Comparison of ENCODE assay signal across 8 cellular contexts in the genomic region with DNA sequence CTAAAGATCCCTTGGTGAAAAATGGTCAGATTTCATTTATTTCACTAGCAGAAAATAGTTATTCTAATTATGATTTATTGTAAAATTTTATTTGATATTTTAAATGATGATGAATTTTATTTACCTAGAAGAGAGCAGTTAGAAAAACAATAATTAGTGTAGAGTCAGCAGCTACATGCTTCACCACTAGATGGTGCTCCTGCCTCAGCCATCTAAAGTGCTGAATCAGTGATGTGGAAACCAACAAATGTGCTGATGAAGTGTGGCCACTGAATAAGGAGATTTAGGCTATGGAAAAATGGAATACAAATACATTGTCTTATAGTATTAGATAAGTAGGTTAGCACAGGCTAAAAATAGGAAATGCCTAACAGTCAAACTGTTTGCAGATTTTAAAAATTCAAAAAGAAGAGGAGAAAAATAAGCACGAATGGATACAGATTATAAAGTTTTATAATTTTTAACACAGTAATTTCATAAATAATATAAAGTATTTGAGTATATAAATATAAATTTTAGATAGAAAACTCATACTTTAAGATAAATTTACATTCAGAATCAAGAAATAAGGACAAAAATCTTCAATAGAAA.
DNase-seq lines count a peak whose midpoint lies in the region; ATAC-seq and TF ChIP-seq lines count a peak whose summit lies in the region.

No MANE protein-coding gene starts in this region.

- no peaks in the 10 kb centered on the region for H3K4me1 ChIP-seq in GM23338 (ENCODE audit: insufficient read depth)

- H3K27ac ChIP-seq in GM23338 (ENCODE audit: low read depth) = no peak overlapping the region

- intact Hi-C loops in activated B cell treated with CpG ODN at 0.5 μM for 24 hours (cut with micrococcal nuclease) = loop anchor here (1.0 to 5.0 kb wide), 10 partner anchors 242 to 1896 kb away; partner anchors contain the start of gene STAG1

- H3K9me3 Mint-ChIP-seq in GM23338 (no peaks in the 10 kb centered on the region), activated B cell treated with CpG ODN at 0.5 μM for 24 hours (no peaks in the 10 kb centered on the region)

- no peaks in the 10 kb centered on the region for H3K36me3 ChIP-seq in GM23338 (ENCODE audit: insufficient read depth)

- peak; percentile 63 for ATAC-seq in GM23338
- peak; percentile 54 for ATAC-seq in activated B cell treated with CpG ODN at 0.5 μM for 24 hours (ENCODE audit: low read depth)
- ATAC-seq in HG03097 (IDR thresholded peaks at IDR 0.05; ENCODE audit: low FRiP score, unreplicated experiment) = no peak

- POLR2A ChIA-PET in activated B cell treated with CpG ODN at 0.5 μM for 24 hours (lab: Charles Lee) = interaction anchor here (2.0 kb wide), 1 partner anchor 677 kb away, joined by 9 read pairs; the partner anchor contains the start of gene STAG1

- H3K27ac Mint-ChIP-seq in GM23338 = peak overlapping the region; percentile 96
- H3K27ac Mint-ChIP-seq in activated B cell treated with CpG ODN at 0.5 μM for 24 hours = no peak overlapping the region

- no peaks in the 10 kb centered on the region for H3K9me2 ChIP-seq in GM23338 (ENCODE audit: insufficient read depth)

- no peaks in the 10 kb centered on the region for H3K79me2 ChIP-seq in GM23338 (replicated peaks; ENCODE audit: insufficient read depth)

- H3K36me3 Mint-ChIP-seq in GM23338 (ENCODE audit: low read depth) (no peaks in the 10 kb centered on the region), activated B cell treated with CpG ODN at 0.5 μM for 24 hours (ENCODE audit: low read depth) (no peaks in the 10 kb centered on the region)

- H3F3A ChIP-seq in GM23338 (replicated peaks; ENCODE audit: low read depth) = no peaks in the 10 kb centered on the region

- H3K27me3 ChIP-seq in GM23338 (ENCODE audit: insufficient read depth) = no peaks in the 10 kb centered on the region

- H3K4me1 Mint-ChIP-seq in GM23338 (peaks cover 4% of the 10 kb centered on the region; the same call in 2 of the 3 replicates), activated B cell treated with CpG ODN at 0.5 μM for 24 hours (peaks cover 2% of the 10 kb centered on the region)

- no peak overlapping the region for H3K4me2 ChIP-seq in GM23338

- H3K4me3 Mint-ChIP-seq in GM23338 (no peak overlapping the region), activated B cell treated with CpG ODN at 0.5 μM for 24 hours (no peak overlapping the region)

- H3K27me3 Mint-ChIP-seq in GM23338 (ENCODE audit: insufficient read depth, low read depth, poor library complexity) (no peaks in the 10 kb centered on the region), activated B cell treated with CpG ODN at 0.5 μM for 24 hours (peaks cover 3% of the 10 kb centered on the region)

- DNase-seq in AML-193 (lab: John Stamatoyannopoulos, UW) (peak; percentile 72 to 78), GM23338 (ENCODE audit: low spot score) (peak; percentile 85), NCI-H2196 treated with DMSO at 0.1 percent for 48 hours (lab: John Stamatoyannopoulos, UW; ENCODE audit: unreplicated experiment) (peak; percentile 67), activated B cell treated with CpG ODN at 0.5 μM for 24 hours (peak; percentile 36), cardiac fibroblast (ENCODE audit: low read depth in 2 of 2) (peak; percentile 89 to 90), iris pigment epithelial cell (ENCODE audit: low read depth) (peak; percentile 80)
- DNase-seq in stimulated activated CD4-positive, alpha-beta T cell treated with anti-CD3 and anti-CD28 coated beads, Interleukin-15, amount 100 ng/mL, for 48 hours (ENCODE audit: low read depth in 2 of 2) = peak; percentile 29 to 58

- CTCF ChIA-PET in activated B cell treated with CpG ODN at 0.5 μM for 24 hours (lab: Charles Lee) = interaction anchor here (0.9 to 4.9 kb wide), 8 partner anchors 10 to 958 kb away, joined by 3 to 48 read pairs (median 6); partner anchors contain the start of gene STAG1

- H2AFZ ChIP-seq in GM23338 = no peak overlapping the region

- H3K4me3 ChIP-seq in GM23338 (no peak overlapping the region), cardiac fibroblast (replicated peaks in 1 of 2; ENCODE audit: low read depth in 2 of 2, low read length in 2 of 2) (no peak overlapping the region)

- H4K20me1 ChIP-seq in GM23338 (replicated peaks; ENCODE audit: insufficient read depth) = no peaks in the 10 kb centered on the region

- TF ChIP-seq CTCF in GM23338 (conservative IDR thresholded peaks at IDR 0.05; ENCODE audit: low read depth in 2 of 2) = peak in 1 of 2 experiments; percentile 95
- peak; percentile 98 for TF ChIP-seq CTCF in activated B cell treated with CpG ODN at 0.5 μM for 24 hours (IDR thresholded peaks at IDR 0.05)
- peak; percentile 77 for TF ChIP-seq CTCF in cardiac fibroblast (IDR thresholded peaks at IDR 0.05; ENCODE audit: low read depth, low read length)

TF ChIP-seq in GM23338, 12 proteins besides CTCF, POLR2A, EP300 and RAD21 (continues in another document):
- TF ChIP-seq REST (IDR thresholded peaks at IDR 0.05; ENCODE audit: unreplicated experiment) = no peak

Comparison
In these comparisons a context has a peak if more than half of its experiments do, and no peak if none do; other contexts are left out.
1. DNase-seq: peak in every context shown above with its lines; median percentile 90 in cardiac fibroblast; 85 in GM23338; 80 in iris pigment epithelial cell; 75 in AML-193; 67 in NCI-H2196 treated with DMSO at 0.1 percent for 48 hours; 44 in stimulated activated CD4-positive, alpha-beta T cell treated with anti-CD3 and anti-CD28 coated beads, Interleukin-15, amount 100 ng/mL, for 48 hours; 36 in activated B cell treated with CpG ODN at 0.5 μM for 24 hours.